9 cellular contexts compared by ENCODE assay signal in the genomic region with DNA sequence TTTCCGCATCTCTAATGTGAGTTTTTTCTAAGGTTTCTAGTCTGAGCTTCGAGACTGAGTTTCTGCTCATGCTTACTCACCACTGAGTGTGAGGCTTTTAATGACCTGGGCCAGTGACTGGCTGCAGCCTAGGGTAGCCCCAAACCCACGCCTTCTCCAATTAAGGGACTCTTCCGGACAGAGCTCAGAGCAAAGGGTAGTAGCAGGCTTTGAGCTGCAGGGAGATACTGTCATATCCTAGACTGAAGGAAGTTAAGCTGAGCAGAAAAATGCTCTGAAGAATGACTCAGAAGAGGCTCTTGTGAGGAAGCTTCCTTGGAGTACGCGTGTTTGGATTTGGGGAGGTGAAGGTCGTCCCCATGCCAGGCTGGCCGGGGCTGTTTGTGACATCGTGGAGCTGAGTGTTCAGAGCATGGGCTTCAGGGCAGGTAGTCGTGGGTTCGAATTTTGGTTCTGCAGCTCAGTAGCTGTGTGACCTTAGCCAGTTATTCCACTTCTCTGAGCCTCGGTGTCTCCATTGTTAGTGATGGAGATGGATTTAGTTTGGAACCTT. TPM values are rescaled to one million over a fixed set of nuclear protein-coding genes. Genes with fewer than 3 reads are reported as not detected.
DNase-seq lines count a peak whose midpoint lies in the region; ATAC-seq, FAIRE-seq and TF ChIP-seq lines count a peak whose summit lies in the region.
"Had no signal": no experiment of that assay in that cellular context is flagged by ENCODE, and none has a peak within 500 bp of the region (broad histone marks: within the 10 kb centered on the region; RNA-seq: fewer than 3 reads in every experiment).

No MANE protein-coding gene starts in this region.

- peak overlapping the region; percentile 96 for H3K27ac Mint-ChIP-seq in astrocyte (ENCODE audit: unreplicated experiment)

- H4K20me1 ChIP-seq in astrocyte (ENCODE audit: insufficient read depth, low read length) (peaks cover 26% of the 10 kb centered on the region), osteoblast (ENCODE audit: insufficient read depth, low read length) (peaks cover 17% of the 10 kb centered on the region)

- H3K9me3 Mint-ChIP-seq in astrocyte (ENCODE audit: unreplicated experiment): no peaks in the 10 kb centered on the region

- H3K27ac ChIP-seq in astrocyte (ENCODE audit: low read depth, low read length) (peak overlapping the region; percentile 19), osteoblast (ENCODE audit: low read depth, low read length) (peak overlapping the region; percentile 77)

- no peaks in the 10 kb centered on the region for H3K27me3 Mint-ChIP-seq in astrocyte (ENCODE audit: low read depth, unreplicated experiment)

- H3K4me2 ChIP-seq in astrocyte (ENCODE audit: low read length) (peak overlapping the region; percentile 55), osteoblast (ENCODE audit: insufficient read depth, low read length) (peak overlapping the region; percentile 71)

- H2AFZ ChIP-seq in astrocyte (ENCODE audit: low read depth, low read length) (no peak overlapping the region), osteoblast (ENCODE audit: low read length) (peak overlapping the region; percentile 39)

- H3K4me3 ChIP-seq in astrocyte (ENCODE audit: insufficient read depth, low read depth, low read length) (no peak overlapping the region), osteoblast (ENCODE audit: insufficient read depth, low read length) (peak overlapping the region; percentile 36)

- H3K4me1 Mint-ChIP-seq in astrocyte (ENCODE audit: low read depth, unreplicated experiment): peaks cover 26% of the 10 kb centered on the region

- peaks cover 54% of the 10 kb centered on the region for H3K79me2 ChIP-seq in astrocyte (ENCODE audit: insufficient read depth, low read length)
- H3K79me2 ChIP-seq in osteoblast (ENCODE audit: insufficient read depth, low read length): peaks cover 71% of the 10 kb centered on the region

- peak overlapping the region; percentile 71 for H3K4me3 Mint-ChIP-seq in astrocyte (ENCODE audit: unreplicated experiment)

- H3K36me3 Mint-ChIP-seq in astrocyte (ENCODE audit: low read depth, unreplicated experiment): peaks cover 2% of the 10 kb centered on the region

- H3K9me3 ChIP-seq in astrocyte (ENCODE audit: insufficient read depth, low read depth, low read length) (no peaks in the 10 kb centered on the region), osteoblast (ENCODE audit: low read depth, low read length) (no peaks in the 10 kb centered on the region)

- DNase-seq in ELR (ENCODE audit: low read depth) (peak; percentile 98), NOMO-1 treated with dmso at 0.1 percent for 144 hours (lab: John Stamatoyannopoulos, UW; ENCODE audit: unreplicated experiment) (peak; percentile 63), astrocyte (ENCODE audit: low read depth) (peak; percentile 89), osteoblast (ENCODE audit: insufficient read length, low spot score, missing footprints) (peak; percentile 98), foreskin melanocyte (no peak), GM19240 (ENCODE audit: insufficient read length, low spot score) (no peak)

- H3K27me3 ChIP-seq in astrocyte (ENCODE audit: insufficient read depth, low read length): no peaks in the 10 kb centered on the region
- no peaks in the 10 kb centered on the region for H3K27me3 ChIP-seq in osteoblast (ENCODE audit: insufficient read depth, low read length)

- H3K36me3 ChIP-seq in astrocyte (ENCODE audit: insufficient read depth, low read length) (no peaks in the 10 kb centered on the region), osteoblast (ENCODE audit: insufficient read depth, low read length) (peaks cover 11% of the 10 kb centered on the region)

- ATAC-seq in HG03280 (IDR thresholded peaks at IDR 0.05; ENCODE audit: unreplicated experiment): no peak
- no peak for ATAC-seq in HG02885 (IDR thresholded peaks at IDR 0.05; ENCODE audit: poor library complexity, unreplicated experiment)

- peaks cover 20% of the 10 kb centered on the region for H3K4me1 ChIP-seq in astrocyte (ENCODE audit: insufficient read depth, low read length)
- H3K4me1 ChIP-seq in osteoblast (ENCODE audit: insufficient read depth, low read length): peaks cover 36% of the 10 kb centered on the region

- TF ChIP-seq CTCF in astrocyte (IDR thresholded peaks at IDR 0.05; ENCODE audit: insufficient read depth, low read depth, low read length) (no peak), osteoblast (IDR thresholded peaks at IDR 0.05; ENCODE audit: extremely low read depth, low read depth, low read length) (no peak)

- no peak overlapping the region for H3K9ac ChIP-seq in astrocyte (ENCODE audit: low read length)

- FAIRE-seq in astrocyte (lab: Jason Lieb, UNC): peak; percentile 39
- FAIRE-seq: colon had no signal

RNA-seq across cellular contexts. Expression of a gene that starts 3.5 kb away (rescaled TPM):
- 24.1 and 24.9 TPM in 2 replicates for total RNA-seq in astrocyte
- 9.1 and 10.5 TPM in 2 replicates for total RNA-seq in osteoblast

RNA-seq across cellular contexts. Expression of a gene that starts 3.7 kb away (rescaled TPM):
- total RNA-seq in astrocyte (37.8 and 38.0 TPM in 2 replicates), osteoblast (30.8 and 41.0 TPM in 2 replicates)

RNA-seq across cellular contexts. Expression of a gene that starts 14.8 kb away (rescaled TPM):
- 65.3 and 67.4 TPM in 2 replicates for total RNA-seq in astrocyte
- total RNA-seq in osteoblast: 52.1 and 52.5 TPM in 2 replicates

RNA-seq across cellular contexts. Expression of a gene that starts 35.8 kb away (rescaled TPM):
- total RNA-seq in astrocyte (31.6 and 39.4 TPM in 2 replicates), osteoblast (27.5 and 31.5 TPM in 2 replicates)

Comparison
In these comparisons a context has a peak if more than half of its experiments do, and no peak if none do; other contexts are left out.
1. DNase-seq: peak in ELR (single experiment), NOMO-1 treated with dmso at 0.1 percent for 144 hours (single experiment), astrocyte (single experiment) and osteoblast (single experiment); none in foreskin melanocyte (single experiment) and GM19240 (single experiment).